1 cellular context compared by ENCODE assay signal in genomic region chr3:15997274-15997943, GRCh38.
TF ChIP-seq lines count a peak whose summit lies in the region.

No MANE protein-coding gene starts in this region.

TF ChIP-seq in GM12878, 131 proteins besides CTCF, POLR2A, EP300 and RAD21 (continued from another document):
- TF ChIP-seq IRF4 (IDR thresholded peaks at IDR 0.05; ENCODE audit: low read depth, low read length), result 0 out of 2 replicates have a peak, but pooled peaks have one; percentile 22
